In the genomic region with DNA sequence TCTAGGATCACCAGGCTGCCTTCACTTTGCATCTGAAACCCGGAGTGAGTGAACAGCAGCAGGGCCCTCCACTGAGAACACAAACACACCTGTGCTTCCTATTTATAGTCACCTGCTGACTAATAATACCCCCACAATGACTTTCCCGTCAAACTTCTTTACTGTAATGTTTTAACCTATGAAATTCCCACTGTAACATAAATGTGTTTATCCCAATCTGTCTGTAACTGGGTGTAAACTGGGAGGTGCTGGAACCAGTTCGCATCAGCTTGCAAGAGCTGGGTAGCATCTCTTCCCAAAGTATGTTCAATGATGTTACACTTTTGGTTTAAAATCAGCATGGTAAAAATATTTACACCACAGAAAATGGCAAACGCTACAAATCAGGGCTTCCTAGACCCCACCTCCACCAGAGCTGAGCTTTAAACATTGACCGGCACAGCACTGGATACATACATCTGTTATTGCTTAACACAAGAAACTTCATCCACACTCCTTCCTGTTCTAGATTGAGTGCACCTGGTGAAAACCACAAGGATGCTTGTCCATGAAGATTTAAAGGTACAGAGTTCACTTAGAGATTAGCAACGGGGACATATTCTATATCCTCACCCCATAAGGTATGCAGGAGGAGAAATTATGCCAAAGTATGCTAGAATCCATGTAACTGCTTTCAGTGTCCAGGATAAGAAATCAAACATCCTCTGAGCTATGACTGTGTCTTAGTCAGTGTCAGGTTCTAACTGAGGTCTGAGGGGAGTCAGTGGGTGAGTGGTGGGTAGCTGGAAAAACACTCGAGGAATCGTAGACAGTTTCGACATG, we compare ENCODE assay signal across 8 cellular contexts.
A peak's percentile ranks its signal among the peaks of the same experiment; 100 is the strongest.
DNase-seq lines count a peak whose midpoint lies in the region; ATAC-seq, FAIRE-seq and TF ChIP-seq lines count a peak whose summit lies in the region.

No MANE protein-coding gene starts in this region.

- 66 to 88% (median 76%) methylated on average over 9 of the region's 9 CpGs for WGBS in adrenal gland, 4 donors

- DNase-seq in GM18507 (ENCODE audit: extremely low spot score, insufficient read length, low read depth) (peak; percentile 26), epithelial cell of esophagus (ENCODE audit: low read depth) (peak; percentile 61), adrenal gland (no peak), SKM-1 treated with dmso at 0.1 percent for 144 hours (lab: John Stamatoyannopoulos, UW; ENCODE audit: unreplicated experiment) (no peak), GF-D8 (lab: John Stamatoyannopoulos, UW) (no peak)
- DNase-seq in activated CD4-positive, alpha-beta T cell treated with anti-CD3 and anti-CD28 coated beads, Interleukin-2, amount 50 U/mL, for 1 hour, result no peak

- ATAC-seq in GM21723 (IDR thresholded peaks at IDR 0.05; ENCODE audit: unreplicated experiment), result peak; percentile 88
- peak; percentile 83 for ATAC-seq in HG03521 (IDR thresholded peaks at IDR 0.05; ENCODE audit: unreplicated experiment)

- H3K9me3 ChIP-seq in adrenal gland (replicated peaks in 1 of 3), result no peaks in the 10 kb centered on the region

- no peak overlapping the region for H3K27ac ChIP-seq in adrenal gland

- peak; percentile 97 for FAIRE-seq in GM18507 (lab: Jason Lieb, UNC)

- H3K4me1 ChIP-seq in adrenal gland (replicated peaks in 1 of 2), result no peaks in the 10 kb centered on the region

- TF ChIP-seq POLR2A in adrenal gland (IDR thresholded peaks at IDR 0.05), result no peak

- no peaks in the 10 kb centered on the region for H3K36me3 ChIP-seq in adrenal gland (replicated peaks in 1 of 2)

- H3K27me3 ChIP-seq in adrenal gland, result no peaks in the 10 kb centered on the region

- intact Hi-C loops in adrenal gland (cut with DNase I), result no loop called here

- no peak for TF ChIP-seq CTCF in epithelial cell of esophagus (IDR thresholded peaks at IDR 0.05; ENCODE audit: insufficient read depth, low read depth, low read length, missing control alignments)
- TF ChIP-seq CTCF in adrenal gland (IDR thresholded peaks at IDR 0.05), result no peak

- H3K4me3 ChIP-seq in epithelial cell of esophagus (ENCODE audit: low read length) (no peak overlapping the region), adrenal gland (no peak overlapping the region)

Comparison
In these comparisons a context has a peak if more than half of its experiments do, and no peak if none do; other contexts are left out.
1. DNase-seq: peak in GM18507 (single experiment) and epithelial cell of esophagus (single experiment); none in activated CD4-positive, alpha-beta T cell treated with anti-CD3 and anti-CD28 coated beads, Interleukin-2, amount 50 U/mL, for 1 hour (single experiment), adrenal gland (0 of 7), SKM-1 treated with dmso at 0.1 percent for 144 hours (single experiment) and GF-D8 (single experiment).